In genomic region chr7:44802418-44803025, GRCh38 we compare ENCODE assay signal across 19 cellular contexts. TPM values are rescaled to one million over a fixed set of nuclear protein-coding genes. Genes with fewer than 3 reads are reported as not detected.
A peak's percentile ranks its signal among the peaks of the same experiment; 100 is the strongest.
DNase-seq lines count a peak whose midpoint lies in the region; ATAC-seq and TF ChIP-seq lines count a peak whose summit lies in the region.
"Had no signal": no experiment of that assay in that cellular context is flagged by ENCODE, and none has a peak within 500 bp of the region (broad histone marks: within the 10 kb centered on the region; RNA-seq: fewer than 3 reads in every experiment).

No MANE protein-coding gene starts in this region.

- H4K20me1 ChIP-seq in HCT116 (ENCODE audit: insufficient read depth), result peaks cover 40% of the 10 kb centered on the region; the same call in 1 of the 2 replicates

- H3K27ac ChIP-seq in HCT116 (ENCODE audit: low read depth, low read length), result no peak overlapping the region
- H3K27ac ChIP-seq in naive thymus-derived CD4-positive, alpha-beta T cell (ENCODE audit: low read depth, low read length), result peak overlapping the region; percentile 49
- H3K27ac ChIP-seq: psoas muscle, tibial nerve had no signal

- BruUV-seq in HCT116 (replicated peaks; lab: Mats Ljungman, UMichigan), result no TSS peak

- RAD21 ChIA-PET in HCT116 (lab: Charles Lee; ENCODE audit: low non-redundant PET in 1 of 2, low total read pairs in 2 of 2, uncharacterized antibody in 2 of 2, unreplicated experiment in 2 of 2), result no interaction called here

- no peaks in the 10 kb centered on the region for H3K27me3 Mint-ChIP-seq in activated naive CD8-positive, alpha-beta T cell treated with anti-CD3 and anti-CD28 coated beads, Interleukin-2, amount 50 U/mL, for 24 hours
- no peaks in the 10 kb centered on the region for H3K27me3 Mint-ChIP-seq in naive thymus-derived CD4-positive, alpha-beta T cell
- H3K27me3 Mint-ChIP-seq: naive B cell; stimulated activated memory B cell treated with anti-CD40 and anti-IgM and Interleukin-4, amounts not matched to agents 10 μg/mL and 1 μg/mL and 100 μg/mL, for 72 hours had no signal

- H3K9me3 ChIP-seq in HCT116 (ENCODE audit: control insufficient read depth in 1 of 2, insufficient read depth in 1 of 2, low read depth in 1 of 2, low read length in 2 of 2), result no peaks in the 10 kb centered on the region
- H3K9me3 ChIP-seq in naive thymus-derived CD4-positive, alpha-beta T cell (ENCODE audit: control insufficient read depth in 2 of 3, low read length in 3 of 3), result no peaks in the 10 kb centered on the region
- H3K9me3 ChIP-seq: HAP-1, psoas muscle, tibial nerve had no signal

- intact Hi-C loops in HCT116 (cut with micrococcal nuclease), result no loop called here
- intact Hi-C loops in naive thymus-derived CD4-positive, alpha-beta T cell (cut with micrococcal nuclease), result no loop called here

- no peaks in the 10 kb centered on the region for H3K9me2 ChIP-seq in HCT116 (ENCODE audit: insufficient read depth)

- H3K36me3 Mint-ChIP-seq in activated naive CD8-positive, alpha-beta T cell treated with anti-CD3 and anti-CD28 coated beads, Interleukin-2, amount 50 U/mL, for 24 hours (ENCODE audit: low read depth), result peaks cover 54% of the 10 kb centered on the region
- peaks cover 4 to 34% (median 22%) of the 10 kb centered on the region in 5 donors for H3K36me3 Mint-ChIP-seq in naive thymus-derived CD4-positive, alpha-beta T cell

- TF ChIP-seq POLR2A in HCT116 (IDR thresholded peaks at IDR 0.05; ENCODE audit: borderline replicate concordance, extremely low read depth, insufficient read depth, insufficient read length), result no peak

- TF ChIP-seq CTCF in HCT116 (IDR thresholded peaks at IDR 0.05 in 2 of 3, conservative IDR thresholded peaks at IDR 0.05 in 1 of 3; ENCODE audit: borderline replicate concordance in 1 of 3, insufficient read depth in 1 of 3, low read depth in 2 of 3, low read length in 2 of 3), result no peak

- H3K4me2 ChIP-seq in HCT116 (ENCODE audit: low read length), result no peak overlapping the region

- no peaks in the 10 kb centered on the region for H3K9me3 Mint-ChIP-seq in activated naive CD8-positive, alpha-beta T cell treated with anti-CD3 and anti-CD28 coated beads, Interleukin-2, amount 50 U/mL, for 24 hours
- H3K9me3 Mint-ChIP-seq in naive thymus-derived CD4-positive, alpha-beta T cell, result no peaks in the 10 kb centered on the region
- H3K9me3 Mint-ChIP-seq: naive B cell; stimulated activated memory B cell treated with anti-CD40 and anti-IgM and Interleukin-4, amounts not matched to agents 10 μg/mL and 1 μg/mL and 100 μg/mL, for 72 hours had no signal

- H3K9ac ChIP-seq in HCT116 (ENCODE audit: low read length), result no peak overlapping the region

- H3K4me1 ChIP-seq in HCT116 (ENCODE audit: control insufficient read depth in 1 of 2, insufficient read depth in 2 of 2, low read length in 2 of 2), result peaks cover 5 to 16% of the 10 kb centered on the region in 2 experiments; a peak in 3 of 4 replicates
- H3K4me1 ChIP-seq in naive thymus-derived CD4-positive, alpha-beta T cell (ENCODE audit: control insufficient read depth in 2 of 2, insufficient read depth in 2 of 2, low read length in 2 of 2), result peaks cover 12 to 21% of the 10 kb centered on the region in 2 donors

- no peak for TF ChIP-seq RAD21 in HCT116 (IDR thresholded peaks at IDR 0.05; ENCODE audit: low read depth)

- CTCF ChIA-PET in HCT116 (lab: Charles Lee), result no interaction called here
- CTCF ChIA-PET in naive thymus-derived CD4-positive, alpha-beta T cell (lab: Charles Lee), result no interaction called here

- no peak overlapping the region for H3K4me3 ChIP-seq in HCT116 (replicated peaks in 1 of 2; ENCODE audit: low read depth in 1 of 2, low read length in 2 of 2)
- H3K4me3 ChIP-seq in naive thymus-derived CD4-positive, alpha-beta T cell (ENCODE audit: low read length), result no peak overlapping the region
- H3K4me3 ChIP-seq: HAP-1, psoas muscle, tibial nerve had no signal

- ATAC-seq in HCT116, result no peak
- no peak for ATAC-seq in activated naive CD8-positive, alpha-beta T cell treated with anti-CD3 and anti-CD28 coated beads, Interleukin-2, amount 50 U/mL, for 24 hours
- no peak for ATAC-seq in naive thymus-derived CD4-positive, alpha-beta T cell
- no peak for ATAC-seq in HG03439 (IDR thresholded peaks at IDR 0.05; ENCODE audit: unreplicated experiment)
- ATAC-seq in GM18867 (IDR thresholded peaks at IDR 0.05; ENCODE audit: unreplicated experiment), result no peak
- ATAC-seq: Panc1; psoas muscle; stimulated activated memory B cell treated with anti-CD40 and anti-IgM and Interleukin-4, amounts not matched to agents 10 μg/mL and 1 μg/mL and 100 μg/mL, for 72 hours had no signal

- peaks cover 31 to 66% of the 10 kb centered on the region in 2 experiments for H3K36me3 ChIP-seq in HCT116 (ENCODE audit: control insufficient read depth in 1 of 2, insufficient read depth in 2 of 2, low read length in 2 of 2)
- H3K36me3 ChIP-seq in naive thymus-derived CD4-positive, alpha-beta T cell (ENCODE audit: control insufficient read depth in 2 of 3, insufficient read depth in 3 of 3, low read length in 3 of 3), result peaks cover 10 to 59% (median 27%) of the 10 kb centered on the region in 3 experiments

- POLR2A ChIA-PET in HCT116 (lab: Charles Lee), result no interaction called here
- POLR2A ChIA-PET in naive thymus-derived CD4-positive, alpha-beta T cell (lab: Charles Lee), result interaction anchor here (1.1 to 1.5 kb wide), 3 partner anchors 10 to 52 kb away, joined by 3 to 4 read pairs (median 3); no protein-coding TSS in a partner anchor

- H3K27me3 ChIP-seq in HCT116 (ENCODE audit: insufficient read depth, low read length), result no peaks in the 10 kb centered on the region
- no peaks in the 10 kb centered on the region for H3K27me3 ChIP-seq in naive thymus-derived CD4-positive, alpha-beta T cell (ENCODE audit: control insufficient read depth in 2 of 2, insufficient read depth in 2 of 2, low read length in 2 of 2)
- H3K27me3 ChIP-seq: tibial nerve had no signal

- peaks cover 53% of the 10 kb centered on the region for H3K79me2 ChIP-seq in HCT116 (ENCODE audit: insufficient read depth, low read length)

- H3K27ac Mint-ChIP-seq in activated naive CD8-positive, alpha-beta T cell treated with anti-CD3 and anti-CD28 coated beads, Interleukin-2, amount 50 U/mL, for 24 hours, result peak overlapping the region; percentile 13
- peak overlapping the region in 4 of 9 donors; percentile 11 to 71 (median 21) for H3K27ac Mint-ChIP-seq in naive thymus-derived CD4-positive, alpha-beta T cell
- H3K27ac Mint-ChIP-seq: stimulated activated memory B cell treated with anti-CD40 and anti-IgM and Interleukin-4, amounts not matched to agents 10 μg/mL and 1 μg/mL and 100 μg/mL, for 72 hours had no signal

- no peak overlapping the region for H2AFZ ChIP-seq in HCT116 (ENCODE audit: low read depth, low read length, poor library complexity, severe bottlenecking)

- DNase-seq in DMS 273 (lab: John Stamatoyannopoulos, UW; ENCODE audit: unreplicated experiment), result peak; percentile 58
- DNase-seq in DMS 273 treated with DMSO at 0.1 percent for 48 hours (lab: John Stamatoyannopoulos, UW), result no peak
- no peak for DNase-seq in HCT116 (ENCODE audit: low read depth, low spot score)
- DNase-seq in activated naive CD8-positive, alpha-beta T cell treated with anti-CD3 and anti-CD28 coated beads, Interleukin-2, amount 50 U/mL, for 24 hours, result no peak
- DNase-seq in naive thymus-derived CD4-positive, alpha-beta T cell, result no peak
- DNase-seq in effector CD4-positive, alpha-beta T cell, result no peak
- DNase-seq: 8988T; C1 segment of cervical spinal cord; naive B cell; NCI-H2029; NCI-H526 treated with DMSO at 0.1 percent for 48 hours; psoas muscle; stimulated activated CD4-positive, alpha-beta T cell treated with anti-CD3 and anti-CD28 coated beads, Interleukin-12 subunit alpha, Interleukin-12 subunit beta, amount 100 ng/mL, for 4 hours had no signal

- peaks cover 35% of the 10 kb centered on the region for H3K4me1 Mint-ChIP-seq in activated naive CD8-positive, alpha-beta T cell treated with anti-CD3 and anti-CD28 coated beads, Interleukin-2, amount 50 U/mL, for 24 hours
- H3K4me1 Mint-ChIP-seq in naive thymus-derived CD4-positive, alpha-beta T cell, result peaks cover 6 to 41% (median 38%) of the 10 kb centered on the region in 7 donors

- H3K4me3 Mint-ChIP-seq in activated naive CD8-positive, alpha-beta T cell treated with anti-CD3 and anti-CD28 coated beads, Interleukin-2, amount 50 U/mL, for 24 hours, result no peak overlapping the region
- H3K4me3 Mint-ChIP-seq in naive thymus-derived CD4-positive, alpha-beta T cell, result no peak overlapping the region
- H3K4me3 Mint-ChIP-seq: stimulated activated memory B cell treated with anti-CD40 and anti-IgM and Interleukin-4, amounts not matched to agents 10 μg/mL and 1 μg/mL and 100 μg/mL, for 72 hours had no signal

TF ChIP-seq in HCT116, 20 proteins besides CTCF, POLR2A, EP300 and RAD21:
- TF ChIP-seq SIN3A (IDR thresholded peaks at IDR 0.05; ENCODE audit: low read depth), result 0 out of 2 replicates have a peak, but pooled peaks have one; percentile 43
- TF ChIP-seq POLR2AphosphoS5 (IDR thresholded peaks at IDR 0.05; ENCODE audit: low read depth, low read length), result peak; percentile 59; the same call in 1 of the 2 replicates
- TF ChIP-seq EZH2phosphoT487 (IDR thresholded peaks at IDR 0.05; ENCODE audit: borderline replicate concordance), result no peak
- 0 out of 2 replicates have a peak, but pooled peaks have one; percentile 7 for TF ChIP-seq JUND (IDR thresholded peaks at IDR 0.05)

RNA-seq across cellular contexts. Expression of gene PPIA, which starts 6.0 kb away (rescaled TPM):
- total RNA-seq in HCT116 (2021; ENCODE audit: unreplicated experiment), result 2,836 TPM
- polyA plus RNA-seq in HCT116 (2012), result 2,295 and 3,307 TPM in 2 replicates
- 1,000 to 10,000 TPM in 1 of 5 experiments, 100 to 1,000 TPM in 4; 535 to 1,748 (median 620) TPM for total RNA-seq in naive thymus-derived CD4-positive, alpha-beta T cell
- 1,000 to 10,000 TPM; 3,113 to 3,303 TPM for polyA plus RNA-seq in naive thymus-derived CD4-positive, alpha-beta T cell

RNA-seq across cellular contexts. Expression of gene H2AZ2, which starts 45.4 kb away (rescaled TPM):
- 226 TPM for total RNA-seq in HCT116 (2021; ENCODE audit: unreplicated experiment)
- polyA plus RNA-seq in HCT116 (2012), result 228 and 244 TPM in 2 replicates
- total RNA-seq in naive thymus-derived CD4-positive, alpha-beta T cell, result 100 to 1,000 TPM; 141 to 284 (median 143) TPM
- polyA plus RNA-seq in naive thymus-derived CD4-positive, alpha-beta T cell, result 100 to 1,000 TPM; 202 to 252 TPM

RNA-seq across cellular contexts. Expression of gene ZMIZ2, which starts 53.9 kb away (rescaled TPM):
- total RNA-seq in HCT116 (2021; ENCODE audit: unreplicated experiment), result 91.3 TPM
- 60.1 and 62.7 TPM in 2 replicates for polyA plus RNA-seq in HCT116 (2012)
- total RNA-seq in naive thymus-derived CD4-positive, alpha-beta T cell, result 100 to 1,000 TPM; 108 to 187 (median 144) TPM
- polyA plus RNA-seq in naive thymus-derived CD4-positive, alpha-beta T cell, result 1 to 10 TPM; 4.4 to 7.7 TPM
